Comparison of ENCODE assay signal across 14 cellular contexts in the genomic region with DNA sequence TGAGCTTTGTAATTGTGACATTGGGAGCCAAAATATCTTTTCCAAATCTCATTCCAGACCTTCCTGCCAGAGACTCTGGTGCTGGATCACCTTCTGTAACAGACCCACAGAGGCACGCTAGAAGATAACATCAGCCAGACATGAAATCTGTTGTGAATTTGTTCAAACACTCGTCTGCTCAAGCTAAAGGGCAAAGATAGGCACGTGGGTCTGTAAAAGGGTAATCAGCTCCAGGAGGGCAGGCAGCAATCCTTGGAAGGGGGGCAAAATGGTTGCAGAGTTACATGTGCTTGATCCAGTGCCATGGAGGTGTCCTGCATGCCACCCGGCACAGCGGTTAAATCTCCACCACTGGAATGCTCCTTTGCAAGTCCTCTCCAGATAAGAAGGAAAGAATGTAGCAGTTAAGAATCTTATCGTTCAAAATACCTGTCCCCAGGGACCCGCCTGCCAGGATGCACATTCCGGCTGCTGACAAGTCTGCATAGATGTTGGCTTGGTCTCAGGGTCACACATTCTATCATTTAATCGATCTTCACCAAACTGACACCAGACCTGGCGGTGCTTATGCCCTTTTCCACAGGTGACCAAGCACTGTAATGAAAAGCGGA.
A peak's percentile ranks its signal among the peaks of the same experiment; 100 is the strongest.
DNase-seq lines count a peak whose midpoint lies in the region; ATAC-seq, FAIRE-seq and TF ChIP-seq lines count a peak whose summit lies in the region.
"Had no signal": no experiment of that assay in that cellular context is flagged by ENCODE, and none has a peak within 500 bp of the region (broad histone marks: within the 10 kb centered on the region; RNA-seq: fewer than 3 reads in every experiment).

No MANE protein-coding gene starts in this region.

- no peak for DNase-seq in HepG2 (ENCODE audit: low spot score)
- no peak for DNase-seq in left ventricle myocardium inferior
- DNase-seq in aorta = no peak
- no peak for DNase-seq in epidermal melanocyte (ENCODE audit: insufficient read length, low spot score)
- no peak for DNase-seq in GM19239 (ENCODE audit: insufficient read length, low spot score)
- DNase-seq in iPS-NIHi7 (ENCODE audit: extremely low spot score) = no peak
- DNase-seq: activated CD4-positive, CD25-positive, alpha-beta regulatory T cell; DMS53; Karpas-422; NCI-H1694 treated with DMSO at 0.1 percent for 48 hours; stimulated activated CD4-positive, alpha-beta T cell treated with anti-CD3 and anti-CD28 coated beads, Interleukin-12 subunit alpha, Interleukin-12 subunit beta, amount 100 ng/mL, for 4 hours had no signal

- H3K27me3 ChIP-seq in liver (ENCODE audit: control insufficient read depth in 4 of 4, insufficient read depth in 4 of 4, low read length in 3 of 4) (no peaks in the 10 kb centered on the region), HepG2 (ENCODE audit: control insufficient read depth in 1 of 2, insufficient read depth in 2 of 2, low read length in 2 of 2) (no peaks in the 10 kb centered on the region; a peak in 1 of 5 replicates), left ventricle myocardium inferior (ENCODE audit: low read depth) (no peaks in the 10 kb centered on the region), parathyroid adenoma (ENCODE audit: control insufficient read depth, insufficient read depth, low read length) (no peaks in the 10 kb centered on the region), aorta (ENCODE audit: control insufficient read depth in 1 of 2, insufficient read depth in 2 of 2, low read length in 1 of 2) (no peaks in the 10 kb centered on the region)

- H3K4me2 ChIP-seq in HepG2 (ENCODE audit: low read depth, low read length) (no peak overlapping the region), parathyroid adenoma (ENCODE audit: low read length) (peak overlapping the region; percentile 5)

- no peak for TF ChIP-seq POLR2A in HepG2 (IDR thresholded peaks at IDR 0.05; ENCODE audit: insufficient read depth in 1 of 2, low read depth in 2 of 2, low read length in 2 of 2)

- no peaks in the 10 kb centered on the region for H4K20me1 ChIP-seq in HepG2 (ENCODE audit: insufficient read depth, low read length)

- CTCF ChIA-PET in HepG2 (lab: Yijun Ruan, JAX; ENCODE audit: low intra/inter-chr PET ratio, low total read pairs) = no interaction called here

- H3K79me2 ChIP-seq in HepG2 (ENCODE audit: insufficient read depth, low read length) (no peaks in the 10 kb centered on the region), parathyroid adenoma (no peaks in the 10 kb centered on the region)

- no peak for TF ChIP-seq EP300 in HepG2 (IDR thresholded peaks at IDR 0.05; ENCODE audit: low read depth in 2 of 2, low read length in 2 of 2)
- no peak for TF ChIP-seq EP300 in HepG2 (CRISPR knock-in tag; IDR thresholded peaks at IDR 0.05; ENCODE audit: borderline replicate concordance)

- intact Hi-C loops in HepG2 (cut with micrococcal nuclease; ENCODE audit: unreplicated experiment) (no loop called here), left ventricle myocardium inferior (cut with micrococcal nuclease) (no loop called here), aorta (cut with DNase I) (no loop called here)

- no peak overlapping the region for H3K9ac ChIP-seq in liver (ENCODE audit: low read depth in 1 of 2, low read length in 2 of 2)
- no peak overlapping the region for H3K9ac ChIP-seq in HepG2 (ENCODE audit: insufficient read depth, low read depth, low read length)
- H3K9ac ChIP-seq in parathyroid adenoma = no peak overlapping the region
- H3K9ac ChIP-seq: GM23248 had no signal

- POLR2A ChIA-PET in HepG2 (lab: Yijun Ruan, JAX) = no interaction called here

- H3K9me3 ChIP-seq in liver (ENCODE audit: control insufficient read depth in 4 of 4, low read length in 3 of 4) = no peaks in the 10 kb centered on the region
- no peaks in the 10 kb centered on the region for H3K9me3 ChIP-seq in HepG2 (ENCODE audit: low read length)
- H3K9me3 ChIP-seq in left ventricle myocardium inferior (replicated peaks) = no peaks in the 10 kb centered on the region
- H3K9me3 ChIP-seq in parathyroid adenoma (ENCODE audit: control insufficient read depth, low read length) = no peaks in the 10 kb centered on the region
- no peaks in the 10 kb centered on the region for H3K9me3 ChIP-seq in aorta (ENCODE audit: control insufficient read depth, low read length)

- TF ChIP-seq CTCF in liver (IDR thresholded peaks at IDR 0.05; ENCODE audit: low read depth, low read length, missing input control) = no peak
- no peak for TF ChIP-seq CTCF in HepG2 (CRISPR knock-in tag; IDR thresholded peaks at IDR 0.05)
- no peak for TF ChIP-seq CTCF in left ventricle myocardium inferior (IDR thresholded peaks at IDR 0.05; ENCODE audit: borderline replicate concordance)
- TF ChIP-seq CTCF in parathyroid adenoma (IDR thresholded peaks at IDR 0.05) = no peak

- H3K4me3 ChIP-seq in liver (ENCODE audit: low read depth in 1 of 3, low read length in 3 of 3) (no peak overlapping the region), HepG2 (replicated peaks in 1 of 3; ENCODE audit: insufficient read depth in 1 of 3, low read depth in 2 of 3, low read length in 3 of 3) (no peak overlapping the region), left ventricle myocardium inferior (peak overlapping the region; percentile 20), parathyroid adenoma (ENCODE audit: low read depth, low read length) (no peak overlapping the region), aorta (ENCODE audit: low read length in 2 of 2) (no peak overlapping the region)
- H3K4me3 ChIP-seq: GM23248 had no signal

- ATAC-seq in HepG2 = no peak
- peak; percentile 50 for ATAC-seq in aorta (ENCODE audit: low FRiP score)

- TF ChIP-seq RAD21 in liver (IDR thresholded peaks at IDR 0.05) (peak in 1 of 2 donors; percentile 2), HepG2 (CRISPR knock-in tag; IDR thresholded peaks at IDR 0.05) (no peak)

- no TSS peak for BruUV-seq in HepG2 (replicated peaks; lab: Mats Ljungman, UMichigan)

- peaks cover 0 to 5% (median 5%) of the 10 kb centered on the region in 4 donors for H3K4me1 ChIP-seq in liver (ENCODE audit: control insufficient read depth in 4 of 4, insufficient read depth in 4 of 4, low read length in 3 of 4)
- no peaks in the 10 kb centered on the region for H3K4me1 ChIP-seq in HepG2 (ENCODE audit: insufficient read depth, low read length)
- H3K4me1 ChIP-seq in left ventricle myocardium inferior = peaks cover 59% of the 10 kb centered on the region
- H3K4me1 ChIP-seq in parathyroid adenoma = peaks cover 6% of the 10 kb centered on the region
- no peaks in the 10 kb centered on the region for H3K4me1 ChIP-seq in aorta (ENCODE audit: control insufficient read depth in 1 of 2, insufficient read depth in 2 of 2, low read length in 2 of 2)

- no peak overlapping the region for H2AFZ ChIP-seq in HepG2 (ENCODE audit: low read length)
- H2AFZ ChIP-seq in parathyroid adenoma = no peak overlapping the region
- H2AFZ ChIP-seq: GM23248 had no signal

- H3K36me3 ChIP-seq in liver (ENCODE audit: control insufficient read depth in 4 of 4, insufficient read depth in 3 of 4, low read depth in 1 of 4, low read length in 3 of 4) (peaks cover 0 to 3% (median 0%) of the 10 kb centered on the region in 4 donors), HepG2 (replicated peaks in 1 of 2; ENCODE audit: control insufficient read depth in 1 of 2, insufficient read depth in 2 of 2, low read length in 2 of 2) (no peaks in the 10 kb centered on the region), left ventricle myocardium inferior (peaks cover 9% of the 10 kb centered on the region), parathyroid adenoma (ENCODE audit: control insufficient read depth, insufficient read depth, low read length) (no peaks in the 10 kb centered on the region), aorta (ENCODE audit: control insufficient read depth in 1 of 2, insufficient read depth in 2 of 2, low read length in 1 of 2) (peaks cover 0 to 6% of the 10 kb centered on the region in 2 donors)

- H3K27ac ChIP-seq in liver (ENCODE audit: low read depth in 1 of 2, low read length in 2 of 2) (no peak overlapping the region), HepG2 (ENCODE audit: extremely low read length, insufficient read depth, low read length) (no peak overlapping the region), left ventricle myocardium inferior (replicated peaks) (peak overlapping the region; percentile 87), parathyroid adenoma (no peak overlapping the region), aorta (ENCODE audit: low read depth in 1 of 2, low read length in 2 of 2) (peak overlapping the region in 1 of 2 donors; percentile 33)
- H3K27ac ChIP-seq: GM23248 had no signal

- in situ Hi-C loops in HepG2 (cut with HindIII; ENCODE audit: extremely low pct_ligation_motif_present, low pct_unique_long_range_greater_than_20kb) = no loop called here

- FAIRE-seq in HepG2 (lab: Jason Lieb, UNC) (no peak), GM19239 (lab: Jason Lieb, UNC) (no peak)

- WGBS in liver = 35% methylated on average over 11 of the region's 11 CpGs
- WGBS in HepG2 (ENCODE audit: low lambda C conversion rate) = 49% methylated on average over 10 of the region's 11 CpGs
- 65% methylated on average over 11 of the region's 11 CpGs for WGBS in aorta, 2 donors

TF ChIP-seq in liver, 16 proteins besides CTCF, POLR2A, EP300 and RAD21:
- TF ChIP-seq NR2F2 (IDR thresholded peaks at IDR 0.05) (peak; percentile 42), TAF1 (conservative IDR thresholded peaks at IDR 0.05) (no peak)
